In the genomic region with DNA sequence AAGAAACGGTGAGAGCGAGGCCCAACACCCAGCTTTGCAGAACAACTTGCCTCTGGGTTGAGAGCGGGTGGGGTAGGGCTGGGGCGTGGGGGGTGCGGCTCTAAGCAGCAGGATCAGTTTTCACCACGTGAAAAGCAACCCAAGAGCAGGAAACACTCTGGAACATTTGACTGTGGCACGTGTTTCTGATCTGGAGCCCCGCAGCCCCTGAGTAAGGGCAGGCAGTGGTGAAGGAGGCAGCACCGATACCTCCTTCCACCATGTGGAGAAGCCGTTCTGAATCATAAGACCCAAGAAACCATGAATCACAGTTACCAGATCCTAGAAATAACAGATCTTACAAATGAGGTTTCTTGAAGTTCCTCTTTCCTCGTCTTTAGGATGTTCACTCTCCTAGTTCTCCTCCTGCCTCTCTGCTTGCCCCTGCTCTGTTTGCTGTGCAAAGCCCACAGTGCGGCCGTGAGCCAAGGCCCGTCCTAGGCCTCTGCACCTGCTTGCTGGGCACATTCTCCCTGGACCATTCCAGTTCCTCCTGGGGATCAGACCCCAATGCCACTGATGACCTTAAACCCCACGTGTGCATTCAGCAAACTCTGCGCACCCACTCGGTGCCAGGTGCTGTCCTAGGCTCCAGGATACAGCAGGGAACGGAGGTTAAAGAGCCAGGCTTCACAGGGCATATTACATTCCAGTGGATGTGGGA, we compare ENCODE assay signal across 12 cellular contexts. TPM values are rescaled to one million over a fixed set of nuclear protein-coding genes. Genes with fewer than 3 reads are reported as not detected.
DNase-seq lines count a peak whose midpoint lies in the region; ATAC-seq and TF ChIP-seq lines count a peak whose summit lies in the region.
"Had no signal": no experiment of that assay in that cellular context is flagged by ENCODE, and none has a peak within 500 bp of the region (broad histone marks: within the 10 kb centered on the region; RNA-seq: fewer than 3 reads in every experiment).

No MANE protein-coding gene starts in this region.

- H3K27me3 Mint-ChIP-seq in glutamatergic neuron (ENCODE audit: unreplicated experiment): peaks cover 11% of the 10 kb centered on the region

- H3K27me3 ChIP-seq in Panc1 (ENCODE audit: control insufficient read depth, insufficient read depth, low read length): no peaks in the 10 kb centered on the region

- no peak overlapping the region for H3K4me3 Mint-ChIP-seq in glutamatergic neuron (ENCODE audit: unreplicated experiment)

- POLR2A ChIA-PET in Panc1 (lab: Charles Lee): no interaction called here

- peaks cover 8% of the 10 kb centered on the region for H3K36me3 Mint-ChIP-seq in glutamatergic neuron (ENCODE audit: unreplicated experiment)

- in situ Hi-C loops in Panc1 (cut with HindIII; ENCODE audit: low pct_unique_long_range_greater_than_20kb, low sequenced_read_pairs): no loop called here

- H3K27ac ChIP-seq in Panc1 (ENCODE audit: low read length): 0 out of 2 replicates have a peak overlapping the region, but pooled peaks have one; percentile 19

- H3K4me1 ChIP-seq in Panc1 (ENCODE audit: control insufficient read depth, insufficient read depth, low read length): peaks cover 32% of the 10 kb centered on the region

- no peak overlapping the region for H3K4me3 ChIP-seq in Panc1 (ENCODE audit: low read depth in 2 of 2, low read length in 2 of 2)

- H3K27ac Mint-ChIP-seq in glutamatergic neuron (ENCODE audit: unreplicated experiment): no peak overlapping the region

- H3K4me1 Mint-ChIP-seq in glutamatergic neuron (ENCODE audit: low read depth, unreplicated experiment): peaks cover 14% of the 10 kb centered on the region

- intact Hi-C loops in Panc1 (cut with micrococcal nuclease; ENCODE audit: unreplicated experiment): no loop called here

- no TSS peak for BruUV-seq in Panc1 (replicated peaks; lab: Mats Ljungman, UMichigan)

- CTCF ChIA-PET in Panc1 (lab: Charles Lee): no interaction called here

- peaks cover 5% of the 10 kb centered on the region for H3K9me3 Mint-ChIP-seq in glutamatergic neuron (ENCODE audit: unreplicated experiment)

- H3K9me3 ChIP-seq in Panc1 (ENCODE audit: control insufficient read depth, insufficient read depth, low read depth, low read length): no peaks in the 10 kb centered on the region

- no peaks in the 10 kb centered on the region for H3K36me3 ChIP-seq in Panc1 (ENCODE audit: control insufficient read depth, insufficient read depth, low read length)

- DNase-seq in HT1080 (ENCODE audit: low read depth) (peak; percentile 42), Panc1 (ENCODE audit: low read depth, low spot score) (no peak), fibroblast of peridontal ligament (ENCODE audit: extremely low read depth) (peak; percentile 52), glutamatergic neuron (no peak), RPMI8226 (no peak)
- DNase-seq in stimulated activated CD4-positive, alpha-beta T cell treated with anti-CD3 and anti-CD28 coated beads, TNF-alpha, amount 100 ng/mL, for 48 hours (ENCODE audit: low read depth in 3 of 3): peak; percentile 11 to 52 (median 12)
- DNase-seq in activated CD4-positive, CD25-positive, alpha-beta regulatory T cell treated with anti-CD3 and anti-CD28 coated beads, Interleukin-2, amount 50 U/mL, for 72 hours: no peak
- DNase-seq: cerebellar nuclear complex, NCI-H1048 had no signal

- ATAC-seq in Panc1 (no peak), HG03378 (IDR thresholded peaks at IDR 0.05; ENCODE audit: unreplicated experiment) (no peak)

- TF ChIP-seq CTCF in Panc1 (IDR thresholded peaks at IDR 0.05): no peak
- TF ChIP-seq CTCF in glutamatergic neuron (IDR thresholded peaks at IDR 0.05; ENCODE audit: partially characterized antibody, unreplicated experiment): no peak

RNA-seq across cellular contexts. Expression of a gene that starts 31.9 kb away (rescaled TPM):
- not detected in 2 replicates for total RNA-seq in HT1080 (2014; rRNA removed; shearing (Covaris generic))
- not detected in 2 replicates for polyA plus RNA-seq in HT1080 (2015; cell fraction: cytosol; rRNA removed)
- not detected in 2 replicates for polyA plus RNA-seq in HT1080 (2015; cell fraction: nucleus; rRNA removed)
- total RNA-seq in Panc1 (2021; ENCODE audit: unreplicated experiment): 0.31 TPM
- polyA plus RNA-seq in Panc1 (2012; ENCODE audit: insufficient read length): 0.67 TPM
- not detected for total RNA-seq in glutamatergic neuron (ENCODE audit: unreplicated experiment)
- total RNA-seq: skeletal muscle tissue; T-helper 2 cell treated with Interferon-gamma antibody and Interleukin-4, amounts not matched to agents 100 ng/mL and 5 ng/mL, for 36 hours had no signal

RNA-seq across cellular contexts. Expression of a gene that starts 48.5 kb away (rescaled TPM):
- not detected in 2 replicates for total RNA-seq in HT1080 (2014; rRNA removed; shearing (Covaris generic))
- polyA plus RNA-seq in HT1080 (2015; cell fraction: cytosol; rRNA removed): not detected in 2 replicates
- 0.05 TPM in 1 of 2 replicates, not detected in the other for polyA plus RNA-seq in HT1080 (2015; cell fraction: nucleus; rRNA removed)
- total RNA-seq in Panc1 (2021; ENCODE audit: unreplicated experiment) (0.23 TPM), glutamatergic neuron (ENCODE audit: unreplicated experiment) (3.1 TPM)
- polyA plus RNA-seq in Panc1 (2012; ENCODE audit: insufficient read length): 0.55 TPM
- total RNA-seq: T-helper 2 cell treated with Interferon-gamma antibody and Interleukin-4, amounts not matched to agents 100 ng/mL and 5 ng/mL, for 36 hours had no signal

Comparison
In these comparisons a context has a peak if more than half of its experiments do, and no peak if none do; other contexts are left out.
1. DNase-seq: peak in HT1080 (single experiment), fibroblast of peridontal ligament (single experiment) and stimulated activated CD4-positive, alpha-beta T cell treated with anti-CD3 and anti-CD28 coated beads, TNF-alpha, amount 100 ng/mL, for 48 hours (3 of 3); none in Panc1 (single experiment), activated CD4-positive, CD25-positive, alpha-beta regulatory T cell treated with anti-CD3 and anti-CD28 coated beads, Interleukin-2, amount 50 U/mL, for 72 hours (single experiment), glutamatergic neuron (single experiment) and RPMI8226 (single experiment).